19 cellular contexts compared by ENCODE assay signal in the genomic region with DNA sequence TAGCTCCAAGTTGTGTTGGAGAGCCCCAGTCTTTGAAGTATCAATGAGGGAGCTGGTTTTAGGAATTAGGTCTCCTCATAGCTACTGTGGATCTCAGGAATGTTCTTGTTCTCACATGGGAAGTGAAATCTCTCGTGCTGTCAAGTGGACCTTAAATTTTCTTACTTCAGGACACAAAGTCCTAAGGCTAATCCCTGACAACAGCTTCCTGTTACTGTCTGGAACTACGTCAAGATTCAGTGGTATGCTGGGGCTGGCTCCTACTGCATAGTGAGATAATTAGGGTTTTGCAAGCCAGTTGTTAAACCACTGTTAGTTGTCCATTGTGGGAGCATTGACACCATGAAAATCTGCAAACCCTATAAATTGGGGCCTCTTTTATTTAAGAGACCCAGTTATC. TPM values are rescaled to one million over a fixed set of nuclear protein-coding genes. Genes with fewer than 3 reads are reported as not detected.
A peak's percentile ranks its signal among the peaks of the same experiment; 100 is the strongest.
DNase-seq lines count a peak whose midpoint lies in the region; FAIRE-seq and TF ChIP-seq lines count a peak whose summit lies in the region.
"Had no signal": no experiment of that assay in that cellular context is flagged by ENCODE, and none has a peak within 500 bp of the region (broad histone marks: within the 10 kb centered on the region; RNA-seq: fewer than 3 reads in every experiment).

No MANE protein-coding gene starts in this region.

- no peak overlapping the region for H3K4me2 ChIP-seq in mammary epithelial cell (ENCODE audit: insufficient read depth, low read depth, low read length)
- H3K4me2 ChIP-seq: BLaER1 had no signal

- DNase-seq in LHCN-M2 (ENCODE audit: low read depth) (peak; percentile 69), cardiac fibroblast (ENCODE audit: low read depth in 2 of 2) (peak; percentile 62 to 97), iris pigment epithelial cell (ENCODE audit: low read depth) (peak; percentile 91), small intestine (peak; percentile 27), mammary epithelial cell (no peak), amygdala (lab: John Stamatoyannopoulos, UW) (no peak), caudate nucleus (lab: John Stamatoyannopoulos, UW) (no peak)
- DNase-seq: activated CD4-positive, alpha-beta T cell treated with anti-CD3 and anti-CD28 coated beads for 36 hours; activated naive CD4-positive, alpha-beta T cell; MM.1S; NCI-H2081; NCI-H524 treated with DMSO at 0.1 percent for 48 hours; right lobe of liver; stimulated activated CD4-positive, alpha-beta T cell treated with anti-CD3 and anti-CD28 coated beads, Interleukin-4, amount 100 ng/mL, for 1 hour; T1000; testis had no signal

- no peak overlapping the region for H2AFZ ChIP-seq in mammary epithelial cell (ENCODE audit: low read depth, low read length)

- no peaks in the 10 kb centered on the region for H3K27me3 ChIP-seq in small intestine (ENCODE audit: control insufficient read depth in 2 of 2, insufficient read depth in 2 of 2, low read length in 2 of 2)
- H3K27me3 ChIP-seq in mammary epithelial cell (ENCODE audit: insufficient read depth, low read length) = peaks cover under 1% of the 10 kb centered on the region
- H3K27me3 ChIP-seq: BLaER1, right lobe of liver, testis had no signal

- CTCF ChIA-PET in mammary epithelial cell (lab: Charles Lee; ENCODE audit: low non-redundant PET) = no interaction called here

- H3K27ac ChIP-seq in small intestine (ENCODE audit: low read depth in 1 of 2, low read length in 1 of 2) = no peak overlapping the region
- no peak overlapping the region for H3K27ac ChIP-seq in mammary epithelial cell (ENCODE audit: insufficient read depth, low read depth, low read length)
- H3K27ac ChIP-seq in caudate nucleus (ENCODE audit: low read depth, low read length) = no peak overlapping the region
- H3K27ac ChIP-seq: BLaER1, right lobe of liver, SJSA1, testis had no signal

- in situ Hi-C loops in mammary epithelial cell (cut with MboI; ENCODE audit: low sequenced_read_pairs in 2 of 2) = no loop called here

- dilution Hi-C loops in mammary epithelial cell (cut with HindIII; ENCODE audit: low sequenced_read_pairs) = no loop called here

- H3K9me3 ChIP-seq in small intestine (ENCODE audit: control insufficient read depth, low read depth) (no peaks in the 10 kb centered on the region), mammary epithelial cell (replicated peaks; ENCODE audit: insufficient read depth, low read length) (no peaks in the 10 kb centered on the region)
- H3K9me3 ChIP-seq: right lobe of liver, SJSA1, testis had no signal

- 14 to 23% (median 21%) methylated on average over 2 of the region's 2 CpGs for WGBS in small intestine, 3 donors
- 32% methylated on average over 2 of the region's 2 CpGs for WGBS in mammary epithelial cell (ENCODE audit: low coverage, missing lambda C conversion rate)

- H3K4me1 ChIP-seq in small intestine (ENCODE audit: control insufficient read depth in 2 of 2, insufficient read depth in 1 of 2, low read depth in 1 of 2, low read length in 1 of 2) = no peaks in the 10 kb centered on the region
- no peaks in the 10 kb centered on the region for H3K4me1 ChIP-seq in mammary epithelial cell (ENCODE audit: insufficient read depth, low read length)
- H3K4me1 ChIP-seq: BLaER1, right lobe of liver, SJSA1, testis had no signal

- H3K4me3 ChIP-seq in cardiac fibroblast (replicated peaks in 1 of 2; ENCODE audit: low read depth in 2 of 2, low read length in 2 of 2) (no peak overlapping the region), small intestine (ENCODE audit: low read depth in 1 of 2, low read length in 2 of 2) (no peak overlapping the region), mammary epithelial cell (replicated peaks in 1 of 3; ENCODE audit: insufficient read depth in 1 of 3, low read depth in 2 of 3, low read length in 3 of 3) (no peak overlapping the region)
- H3K4me3 ChIP-seq: BLaER1, right lobe of liver, SJSA1, testis had no signal

- no peak for TF ChIP-seq CTCF in cardiac fibroblast (IDR thresholded peaks at IDR 0.05; ENCODE audit: low read depth, low read length)
- TF ChIP-seq CTCF in mammary epithelial cell (conservative IDR thresholded peaks at IDR 0.05 in 1 of 2, IDR thresholded peaks at IDR 0.05 in 1 of 2; ENCODE audit: extremely low read depth in 1 of 2, insufficient read depth in 1 of 2, low read depth in 1 of 2, low read length in 2 of 2) = no peak

- FAIRE-seq in small intestine (lab: Jason Lieb, UNC) = no peak
- FAIRE-seq: GM19239 had no signal

- H3K79me2 ChIP-seq in mammary epithelial cell (ENCODE audit: insufficient read depth, low read length) = no peaks in the 10 kb centered on the region

- H3K9ac ChIP-seq in mammary epithelial cell (ENCODE audit: insufficient read depth, low read length) = no peak overlapping the region
- H3K9ac ChIP-seq: BLaER1 had no signal

- no peaks in the 10 kb centered on the region for H3K36me3 ChIP-seq in small intestine (ENCODE audit: control insufficient read depth in 2 of 2, insufficient read depth in 2 of 2, low read length in 2 of 2)
- H3K36me3 ChIP-seq in mammary epithelial cell (ENCODE audit: insufficient read depth, low read length) = no peaks in the 10 kb centered on the region
- H3K36me3 ChIP-seq: BLaER1, right lobe of liver, SJSA1 had no signal

- intact Hi-C loops in mammary epithelial cell (cut with micrococcal nuclease) = no loop called here

- H4K20me1 ChIP-seq in mammary epithelial cell (ENCODE audit: insufficient read depth, low read length) = no peaks in the 10 kb centered on the region
- H4K20me1 ChIP-seq: BLaER1 had no signal

- no TSS peak for BruUV-seq in mammary epithelial cell (replicated peaks; lab: Mats Ljungman, UMichigan)

RNA-seq across cellular contexts. Expression of gene MESP1, which starts 22.8 kb away (rescaled TPM):
- 0.17 TPM in 1 of 2 replicates, not detected in the other for total RNA-seq in LHCN-M2 (2014; rRNA removed)
- polyA plus RNA-seq in LHCN-M2 (2012) = 0.45 TPM
- polyA plus RNA-seq in small intestine = 1 to 10 TPM in 1 of 3 donors, under 1 TPM in 1, not detected in 1; 0.97 to 1.1 TPM
- under 1 TPM in 1 of 2 donors, not detected in 1; under 0.01 TPM for total RNA-seq in mammary epithelial cell
- not detected for polyA plus RNA-seq in mammary epithelial cell
- polyA minus RNA-seq in mammary epithelial cell = not detected

RNA-seq across cellular contexts. Expression of gene WDR93, which starts 37.6 kb away (rescaled TPM):
- total RNA-seq in LHCN-M2 (2014; rRNA removed) = not detected in 2 replicates
- polyA plus RNA-seq in LHCN-M2 (2012) = 0.04 TPM
- polyA plus RNA-seq in small intestine = under 1 TPM in 1 of 3 donors, not detected in 2; 0.09 TPM
- under 1 TPM in 1 of 2 donors, not detected in 1; 0.17 TPM for total RNA-seq in mammary epithelial cell
- 0.03 TPM for polyA plus RNA-seq in mammary epithelial cell
- polyA minus RNA-seq in mammary epithelial cell = not detected
- total RNA-seq: activated CD4-positive, alpha-beta T cell treated with anti-CD3 and anti-CD28 coated beads for 36 hours; right lobe of liver had no signal

RNA-seq across cellular contexts. Expression of gene PEX11A, which starts 37.7 kb away (rescaled TPM):
- total RNA-seq in LHCN-M2 (2014; rRNA removed) = 3.5 and 6.0 TPM in 2 replicates
- 3.6 TPM for polyA plus RNA-seq in LHCN-M2 (2012)
- polyA plus RNA-seq in small intestine = 10 to 100 TPM; 10.5 to 19.2 (median 16.8) TPM
- 1 to 10 TPM; 4.3 to 7.3 TPM for total RNA-seq in mammary epithelial cell
- polyA plus RNA-seq in mammary epithelial cell = 4.9 TPM
- polyA minus RNA-seq in mammary epithelial cell = not detected

RNA-seq across cellular contexts. Expression of gene MESP2, which starts 47.9 kb away (rescaled TPM):
- total RNA-seq in LHCN-M2 (2014; rRNA removed) (0.06 and 0.45 TPM in 2 replicates), mammary epithelial cell (under 1 TPM in 1 of 2 donors, not detected in 1; 0.31 TPM)
- 0.35 TPM for polyA plus RNA-seq in LHCN-M2 (2012)
- polyA plus RNA-seq in small intestine (under 1 TPM in 1 of 3 donors, not detected in 2; 0.39 TPM), mammary epithelial cell (0.10 TPM)
- not detected for polyA minus RNA-seq in mammary epithelial cell
- total RNA-seq: SJSA1 had no signal

RNA-seq across cellular contexts. Expression of gene PLIN1, which starts 49.1 kb away (rescaled TPM):
- total RNA-seq in LHCN-M2 (2014; rRNA removed) (0.06 TPM in 1 of 2 replicates, not detected in the other), mammary epithelial cell (under 1 TPM; 0.17 to 0.31 TPM)
- polyA plus RNA-seq in LHCN-M2 (2012) = 0.04 TPM
- polyA plus RNA-seq in small intestine (10 to 100 TPM in 1 of 3 donors, 1 to 10 TPM in 2; 4.2 to 18.0 (median 5.4) TPM), mammary epithelial cell (0.08 TPM)
- polyA minus RNA-seq in mammary epithelial cell = not detected
- total RNA-seq: SJSA1 had no signal

Comparison
In these comparisons a context has a peak if more than half of its experiments do, and no peak if none do; other contexts are left out.
1. DNase-seq: peak in LHCN-M2 (single experiment), cardiac fibroblast (2 of 2), iris pigment epithelial cell (single experiment) and small intestine (single experiment); none in mammary epithelial cell (single experiment), amygdala (0 of 56) and caudate nucleus (0 of 61).